Comparison of ENCODE assay signal across 9 cellular contexts in the genomic region with DNA sequence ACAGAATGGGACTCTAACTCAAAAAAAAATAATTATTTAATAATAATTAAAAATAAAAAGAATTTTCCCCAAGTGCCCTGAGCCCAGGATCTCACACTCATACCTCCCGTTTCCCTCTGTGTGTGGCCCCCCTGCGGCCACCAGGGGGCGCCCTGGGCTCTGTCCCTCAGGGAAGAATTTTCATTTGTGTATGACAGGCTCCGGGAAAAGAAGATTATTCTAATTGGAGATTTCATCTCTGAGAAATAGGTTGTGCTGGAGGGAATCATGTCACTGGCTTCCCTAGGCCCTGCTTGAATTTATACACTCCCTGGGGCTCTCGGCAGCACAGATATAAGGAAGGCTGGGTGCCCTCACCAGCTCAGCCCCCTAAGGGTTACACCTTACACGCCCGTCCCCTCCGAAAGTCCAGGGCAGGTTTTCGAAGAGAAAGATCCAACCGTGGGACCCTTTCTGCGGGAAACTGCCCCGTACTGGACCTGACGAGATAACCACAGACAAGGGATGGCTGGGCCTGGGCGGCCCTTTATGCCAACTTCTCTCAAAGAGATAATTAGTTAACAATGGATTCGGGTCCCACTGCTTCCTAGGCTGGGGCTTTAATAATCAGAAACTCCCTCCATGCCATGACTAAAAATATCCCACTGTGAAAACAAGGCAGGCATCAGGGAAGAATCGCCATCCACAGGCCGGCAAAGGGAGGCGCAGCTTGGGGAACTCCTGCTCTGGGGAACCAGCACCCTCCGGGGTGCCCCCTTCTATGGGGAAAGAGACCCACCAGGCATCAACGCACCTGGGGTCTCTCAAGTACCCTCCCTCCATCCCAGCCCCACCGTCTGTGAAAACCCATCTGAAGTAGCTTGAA.
DNase-seq lines count a peak whose midpoint lies in the region; ATAC-seq and TF ChIP-seq lines count a peak whose summit lies in the region.
"Had no signal": no experiment of that assay in that cellular context is flagged by ENCODE, and none has a peak within 500 bp of the region (broad histone marks: within the 10 kb centered on the region; RNA-seq: fewer than 3 reads in every experiment).

No MANE protein-coding gene starts in this region.

- H3K4me1 Mint-ChIP-seq in activated T-helper 17 cell treated with anti-CD3 and anti-CD28 coated beads, Interleukin-2, amount 50 U/mL, for 72 hours: no peaks in the 10 kb centered on the region
- H3K4me1 Mint-ChIP-seq in stimulated activated naive CD8-positive, alpha-beta T cell treated with anti-CD3 and anti-CD28 coated beads, Interleukin-15, amount 100 ng/mL, for 72 hours: peaks cover 25% of the 10 kb centered on the region

- no peaks in the 10 kb centered on the region for H3K9me3 ChIP-seq in neutrophil

- no peak overlapping the region for H3K27ac Mint-ChIP-seq in activated T-helper 17 cell treated with anti-CD3 and anti-CD28 coated beads, Interleukin-2, amount 50 U/mL, for 72 hours
- H3K27ac Mint-ChIP-seq in stimulated activated naive CD8-positive, alpha-beta T cell treated with anti-CD3 and anti-CD28 coated beads, Interleukin-15, amount 100 ng/mL, for 72 hours: peak overlapping the region in 1 of 2 donors; percentile 34
- H3K27ac Mint-ChIP-seq: dendritic cell treated with granulocyte-macrophage colony-stimulating factor and Interleukin-4, amounts not matched to agents 40 ng/mL and 50 ng/mL, for 4 days had no signal

- DNase-seq in DMS53 (lab: John Stamatoyannopoulos, UW) (peak; percentile 81), KBM-7 (peak; percentile 67), RPMI8226 (peak; percentile 71), fibroblast of the aortic adventitia (ENCODE audit: low read depth) (peak; percentile 72)
- DNase-seq in stimulated activated naive CD8-positive, alpha-beta T cell treated with anti-CD3 and anti-CD28 coated beads, Interleukin-15, amount 100 ng/mL, for 72 hours: peak; percentile 59 to 64

- no peaks in the 10 kb centered on the region for H3K36me3 ChIP-seq in neutrophil

- no peaks in the 10 kb centered on the region for H3K27me3 Mint-ChIP-seq in activated T-helper 17 cell treated with anti-CD3 and anti-CD28 coated beads, Interleukin-2, amount 50 U/mL, for 72 hours
- no peaks in the 10 kb centered on the region for H3K27me3 Mint-ChIP-seq in stimulated activated naive CD8-positive, alpha-beta T cell treated with anti-CD3 and anti-CD28 coated beads, Interleukin-15, amount 100 ng/mL, for 72 hours
- H3K27me3 Mint-ChIP-seq: dendritic cell treated with granulocyte-macrophage colony-stimulating factor and Interleukin-4, amounts not matched to agents 40 ng/mL and 50 ng/mL, for 4 days had no signal

- H3K36me3 Mint-ChIP-seq in activated T-helper 17 cell treated with anti-CD3 and anti-CD28 coated beads, Interleukin-2, amount 50 U/mL, for 72 hours (ENCODE audit: low read depth): peaks cover 22% of the 10 kb centered on the region

- ATAC-seq in activated T-helper 17 cell treated with anti-CD3 and anti-CD28 coated beads, Interleukin-2, amount 50 U/mL, for 72 hours (replicated peaks): peak; percentile 83
- peak; percentile 74 for ATAC-seq in stimulated activated naive CD8-positive, alpha-beta T cell treated with anti-CD3 and anti-CD28 coated beads, Interleukin-15, amount 100 ng/mL, for 72 hours
- ATAC-seq in GM18873 (IDR thresholded peaks at IDR 0.05; ENCODE audit: low FRiP score, unreplicated experiment): no peak

- no peak overlapping the region for H3K4me3 ChIP-seq in fibroblast of the aortic adventitia (ENCODE audit: low read depth, low read length)
- no peak overlapping the region for H3K4me3 ChIP-seq in neutrophil (ENCODE audit: low read depth in 1 of 2, low read length in 1 of 2)

- no peak overlapping the region for H3K4me3 Mint-ChIP-seq in activated T-helper 17 cell treated with anti-CD3 and anti-CD28 coated beads, Interleukin-2, amount 50 U/mL, for 72 hours
- peak overlapping the region in 1 of 2 donors; percentile 3 for H3K4me3 Mint-ChIP-seq in stimulated activated naive CD8-positive, alpha-beta T cell treated with anti-CD3 and anti-CD28 coated beads, Interleukin-15, amount 100 ng/mL, for 72 hours
- H3K4me3 Mint-ChIP-seq: dendritic cell treated with granulocyte-macrophage colony-stimulating factor and Interleukin-4, amounts not matched to agents 40 ng/mL and 50 ng/mL, for 4 days had no signal

- H3K9me3 Mint-ChIP-seq in activated T-helper 17 cell treated with anti-CD3 and anti-CD28 coated beads, Interleukin-2, amount 50 U/mL, for 72 hours: no peaks in the 10 kb centered on the region
- no peaks in the 10 kb centered on the region for H3K9me3 Mint-ChIP-seq in stimulated activated naive CD8-positive, alpha-beta T cell treated with anti-CD3 and anti-CD28 coated beads, Interleukin-15, amount 100 ng/mL, for 72 hours
- H3K9me3 Mint-ChIP-seq: dendritic cell treated with granulocyte-macrophage colony-stimulating factor and Interleukin-4, amounts not matched to agents 40 ng/mL and 50 ng/mL, for 4 days had no signal

- peaks cover 3 to 4% of the 10 kb centered on the region in 2 experiments for H3K4me1 ChIP-seq in neutrophil (ENCODE audit: control insufficient read depth in 1 of 2, insufficient read depth in 1 of 2, low read depth in 1 of 2, low read length in 1 of 2)

- TF ChIP-seq CTCF in fibroblast of the aortic adventitia (IDR thresholded peaks at IDR 0.05; ENCODE audit: insufficient read depth, low read length) (peak; percentile 97), neutrophil (IDR thresholded peaks at IDR 0.05) (peak; percentile 89)

- no peak overlapping the region for H3K27ac ChIP-seq in neutrophil

- no peaks in the 10 kb centered on the region for H3K27me3 ChIP-seq in neutrophil

- in situ Hi-C loops in KBM-7 (cut with MboI; ENCODE audit: low pct_unique_long_range_greater_than_20kb, low sequenced_read_pairs): no loop called here
